1 cellular context compared by ENCODE assay signal in genomic region chr1:179882253-179883039, GRCh38.
TF ChIP-seq lines count a peak whose summit lies in the region.

TOR1AIP1 (plus strand) TSS chr1:179882285; CDS start chr1:179882503, 218 bp downstream.

TF ChIP-seq in K562, 482 proteins besides CTCF, POLR2A, EP300 and RAD21 (continued from another document and continues in another):
- peak; percentile 88 for TF ChIP-seq RBM39 (optimal IDR thresholded peaks at IDR 0.05; ENCODE audit: low read depth, low read length)
- peak; percentile 88 for TF ChIP-seq HMGN3 (IDR thresholded peaks at IDR 0.05; ENCODE audit: borderline replicate concordance, extremely low read depth, insufficient read length, low read depth, low read length)
- peak; percentile 94 for TF ChIP-seq MTA1 (IDR thresholded peaks at IDR 0.05; ENCODE audit: borderline replicate concordance)
- TF ChIP-seq NBN (IDR thresholded peaks at IDR 0.05; ENCODE audit: low read depth): peak; percentile 94
- peak; percentile 59; the same call in 1 of the 2 replicates for TF ChIP-seq BHLHE40 (IDR thresholded peaks at IDR 0.05; ENCODE audit: low read length)
- TF ChIP-seq TAF9B (IDR thresholded peaks at IDR 0.05; ENCODE audit: partially characterized antibody): peak; percentile 99
- no peak for TF ChIP-seq ZNF3 (CRISPR knock-in tag; IDR thresholded peaks at IDR 0.05)
- no peak for TF ChIP-seq SRSF7 (optimal IDR thresholded peaks at IDR 0.05; ENCODE audit: low read depth, low read length)
- TF ChIP-seq HNRNPH1 (optimal IDR thresholded peaks at IDR 0.05; ENCODE audit: low read depth, low read length): no peak
- TF ChIP-seq SMAD2 (IDR thresholded peaks at IDR 0.05; ENCODE audit: low read depth, low read length): 0 out of 2 replicates have a peak, but pooled peaks have one; percentile 21
- peak; percentile 99 for TF ChIP-seq CXXC5 (CRISPR knock-in tag; IDR thresholded peaks at IDR 0.05)
- peak; percentile 71; the same call in 1 of the 2 replicates for TF ChIP-seq PYGO2 (tag; IDR thresholded peaks at IDR 0.05)
- TF ChIP-seq RBM15 (IDR thresholded peaks at IDR 0.05; ENCODE audit: insufficient read depth, low read length): no peak
- TF ChIP-seq ZNF699 (CRISPR knock-in tag; IDR thresholded peaks at IDR 0.05; ENCODE audit: insufficient replicate concordance): no peak
- no peak for TF ChIP-seq HMG20A (CRISPR knock-in tag; conservative IDR thresholded peaks at IDR 0.05)
- TF ChIP-seq PTBP1 (IDR thresholded peaks at IDR 0.05; ENCODE audit: low read depth, low read length): no peak
- no peak for TF ChIP-seq MLX (CRISPR knock-in tag; conservative IDR thresholded peaks at IDR 0.05)
- peak; percentile 100 for TF ChIP-seq ZEB2 (IDR thresholded peaks at IDR 0.05)
- TF ChIP-seq THRB (CRISPR knock-in tag; conservative IDR thresholded peaks at IDR 0.05): peak; percentile 76; the same call in 1 of the 2 replicates
- TF ChIP-seq DACH1 (IDR thresholded peaks at IDR 0.05; ENCODE audit: partially characterized antibody): peak; percentile 66
- TF ChIP-seq PRDM10 (IDR thresholded peaks at IDR 0.05; ENCODE audit: partially characterized antibody): no peak
- peak; percentile 73 for TF ChIP-seq ERF (CRISPR knock-in tag; IDR thresholded peaks at IDR 0.05)
- no peak for TF ChIP-seq XRCC4 (IDR thresholded peaks at IDR 0.05; ENCODE audit: extremely low read depth, insufficient read depth, insufficient read length)
- TF ChIP-seq ZKSCAN3 (CRISPR knock-in tag; IDR thresholded peaks at IDR 0.05): no peak
- TF ChIP-seq NFRKB (IDR thresholded peaks at IDR 0.05; ENCODE audit: low read depth): peak; percentile 99
- TF ChIP-seq ZBTB49 (CRISPR knock-in tag; IDR thresholded peaks at IDR 0.05; ENCODE audit: borderline replicate concordance): 0 out of 2 replicates have a peak, but pooled peaks have one; percentile 18
- peak; percentile 85 to 94; a peak in 3 of 4 replicates for TF ChIP-seq TEAD1 (CRISPR knock-in tag; IDR thresholded peaks at IDR 0.05)
- peak; percentile 25; the same call in 1 of the 2 replicates for TF ChIP-seq THAP12 (CRISPR knock-in tag; IDR thresholded peaks at IDR 0.05)
- no peak; a peak in 1 of 4 replicates for TF ChIP-seq CSDE1 (IDR thresholded peaks at IDR 0.05)
- TF ChIP-seq DDX20 (tag; IDR thresholded peaks at IDR 0.05; ENCODE audit: low read depth): no peak
- peak; percentile 58 for TF ChIP-seq GTF2B (IDR thresholded peaks at IDR 0.05; ENCODE audit: extremely low read depth, insufficient read length)
- TF ChIP-seq NFIC (IDR thresholded peaks at IDR 0.05): peak; percentile 81
- TF ChIP-seq TAL1 (IDR thresholded peaks at IDR 0.05): no peak
- peak; percentile 100 for TF ChIP-seq NCOA1 (IDR thresholded peaks at IDR 0.05; ENCODE audit: low read depth)
- TF ChIP-seq GTF3C2 (IDR thresholded peaks at IDR 0.05; ENCODE audit: borderline replicate concordance, extremely low read depth, insufficient read length): no peak
- 0 out of 2 replicates have a peak, but pooled peaks have one; percentile 35 for TF ChIP-seq ZNF586 (CRISPR knock-in tag; conservative IDR thresholded peaks at IDR 0.05)
- 0 out of 2 replicates have a peak, but pooled peaks have one; percentile 39 for TF ChIP-seq SRSF3 (IDR thresholded peaks at IDR 0.05; ENCODE audit: insufficient read depth, low read length)
- TF ChIP-seq PATZ1 (CRISPR knock-in tag; IDR thresholded peaks at IDR 0.05; ENCODE audit: borderline replicate concordance): 0 out of 2 replicates have a peak, but pooled peaks have one; percentile 64
- TF ChIP-seq CHCHD3 (CRISPR knock-in tag; IDR thresholded peaks at IDR 0.05): no peak; the same call in 1 of the 2 replicates
- TF ChIP-seq SLC30A9 (CRISPR knock-in tag; IDR thresholded peaks at IDR 0.05): no peak
- TF ChIP-seq ZC3H11A (IDR thresholded peaks at IDR 0.05; ENCODE audit: low read depth, low read length): peak; percentile 99
- peak; percentile 31 to 62; a peak in 2 of 4 replicates for TF ChIP-seq RCOR1 (IDR thresholded peaks at IDR 0.05; ENCODE audit: borderline replicate concordance in 1 of 2, low read depth in 2 of 2, low read length in 2 of 2)
- peak; percentile 64; the same call in 1 of the 2 replicates for TF ChIP-seq ZNF75A (CRISPR knock-in tag; IDR thresholded peaks at IDR 0.05)
- no peak for TF ChIP-seq RUNX1 (IDR thresholded peaks at IDR 0.05; ENCODE audit: low read depth)
- peak; percentile 91 for TF ChIP-seq FOXK1 (CRISPR knock-in tag; IDR thresholded peaks at IDR 0.05; ENCODE audit: borderline replicate concordance)
- peak; percentile 98 for TF ChIP-seq PHF8 (IDR thresholded peaks at IDR 0.05; ENCODE audit: borderline replicate concordance, low read length)
- TF ChIP-seq USF1 (CRISPR knock-in tag; IDR thresholded peaks at IDR 0.05): no peak
- no peak for TF ChIP-seq FOXA1 (IDR thresholded peaks at IDR 0.05; ENCODE audit: borderline replicate concordance)
- TF ChIP-seq ZNF274 (IDR thresholded peaks at IDR 0.05; ENCODE audit: borderline replicate concordance, low read depth, low read length): no peak
- TF ChIP-seq ZZZ3 (IDR thresholded peaks at IDR 0.05): peak; percentile 18; the same call in 1 of the 2 replicates
- no peak for TF ChIP-seq TCF7L2 (IDR thresholded peaks at IDR 0.05; ENCODE audit: low read depth, low read length)
- peak; percentile 60 for TF ChIP-seq CCNT2 (IDR thresholded peaks at IDR 0.05; ENCODE audit: borderline replicate concordance, extremely low read depth, insufficient read length, low read depth, low read length)
